In genomic region chr17:38442548-38442947, GRCh38 we compare ENCODE assay signal across 20 cellular contexts. TPM values are rescaled to one million over a fixed set of nuclear protein-coding genes. Genes with fewer than 3 reads are reported as not detected.
A peak's percentile ranks its signal among the peaks of the same experiment; 100 is the strongest.
DNase-seq lines count a peak whose midpoint lies in the region; ATAC-seq and TF ChIP-seq lines count a peak whose summit lies in the region.
"Had no signal": no experiment of that assay in that cellular context is flagged by ENCODE, and none has a peak within 500 bp of the region (broad histone marks: within the 10 kb centered on the region; RNA-seq: fewer than 3 reads in every experiment).

No MANE protein-coding gene starts in this region.

- ATAC-seq in heart left ventricle: peak in 3 of 4 donors; percentile 21 to 49 (median 46)
- ATAC-seq in naive thymus-derived CD8-positive, alpha-beta T cell: no peak

- H3K4me3 ChIP-seq in heart left ventricle (no peak overlapping the region), dorsolateral prefrontal cortex (peak overlapping the region in 1 of 59 donors; percentile 16), muscle layer of colon (ENCODE audit: low read depth in 1 of 2, low read length in 2 of 2) (no peak overlapping the region)
- H3K4me3 ChIP-seq: coronary artery, SK-N-MC had no signal

- no peak overlapping the region for H3K9ac ChIP-seq in muscle layer of colon (ENCODE audit: low read length)

- TF ChIP-seq CTCF in heart left ventricle (IDR thresholded peaks at IDR 0.05): no peak
- TF ChIP-seq CTCF in dorsolateral prefrontal cortex (IDR thresholded peaks at IDR 0.05 in 54 of 56, conservative IDR thresholded peaks at IDR 0.05 in 2 of 56; ENCODE audit: low read depth in 1 of 56, partially characterized antibody in 56 of 56): no peak
- no peak for TF ChIP-seq CTCF in GM13976 (IDR thresholded peaks at IDR 0.05; ENCODE audit: borderline replicate concordance, control extremely low read depth, extremely low read depth, insufficient read depth, missing control alignments)

- POLR2A ChIA-PET in naive thymus-derived CD8-positive, alpha-beta T cell (lab: Charles Lee): no interaction called here

- H3K9me3 Mint-ChIP-seq in naive thymus-derived CD8-positive, alpha-beta T cell: no peaks in the 10 kb centered on the region
- H3K9me3 Mint-ChIP-seq: activated CD4-positive, alpha-beta T cell treated with anti-CD3 and anti-CD28 coated beads, Interleukin-2, amount 10 ng/mL, durations not matched to agents 24 days and 14 days; CD4-positive, CD25-positive, alpha-beta regulatory T cell had no signal

- WGBS in heart left ventricle, 4 donors: 16 to 29% (median 25%) methylated on average over 4 of the region's 4 CpGs

- no peak overlapping the region for H3K4me3 Mint-ChIP-seq in naive thymus-derived CD8-positive, alpha-beta T cell
- H3K4me3 Mint-ChIP-seq: activated CD4-positive, alpha-beta T cell treated with anti-CD3 and anti-CD28 coated beads, Interleukin-2, amount 10 ng/mL, durations not matched to agents 24 days and 14 days; CD4-positive, CD25-positive, alpha-beta regulatory T cell had no signal

- H3K36me3 Mint-ChIP-seq in naive thymus-derived CD8-positive, alpha-beta T cell: no peaks in the 10 kb centered on the region
- H3K36me3 Mint-ChIP-seq: CD4-positive, CD25-positive, alpha-beta regulatory T cell had no signal

- H3K27ac Mint-ChIP-seq in naive thymus-derived CD8-positive, alpha-beta T cell: no peak overlapping the region
- H3K27ac Mint-ChIP-seq: activated CD4-positive, alpha-beta T cell treated with anti-CD3 and anti-CD28 coated beads, Interleukin-2, amount 10 ng/mL, durations not matched to agents 24 days and 14 days had no signal

- intact Hi-C loops in heart left ventricle (cut with DNase I): loop anchor here in 5 of 10 donors (5.0 kb wide), 2 partner anchors 40 to 45 kb away; no protein-coding TSS in a partner anchor
- intact Hi-C loops in cardiac septum (cut with DNase I): no loop called here
- intact Hi-C loops in dorsolateral prefrontal cortex (cut with DNase I): loop anchor here in 1 of 2 donors (5.0 kb wide), 1 partner anchor 40 kb away; no protein-coding TSS in a partner anchor

- TF ChIP-seq POLR2A in heart left ventricle (IDR thresholded peaks at IDR 0.05): no peak

- peaks cover 0 to 14% (median 3%) of the 10 kb centered on the region in 4 donors for H3K4me1 Mint-ChIP-seq in naive thymus-derived CD8-positive, alpha-beta T cell

- H3K9me3 ChIP-seq in heart left ventricle (no peaks in the 10 kb centered on the region), muscle layer of colon (ENCODE audit: low read length) (no peaks in the 10 kb centered on the region)

- H3K27me3 ChIP-seq in heart left ventricle (no peaks in the 10 kb centered on the region), dorsolateral prefrontal cortex (no peaks in the 10 kb centered on the region), muscle layer of colon (ENCODE audit: control insufficient read depth in 1 of 2, insufficient read depth in 2 of 2, low read length in 2 of 2) (no peaks in the 10 kb centered on the region)

- H3K27ac ChIP-seq in heart left ventricle (peak overlapping the region in 11 of 12 donors; percentile 69 to 95 (median 77)), dorsolateral prefrontal cortex (peak overlapping the region in 47 of 59 donors; percentile 5 to 100 (median 75)), muscle layer of colon (ENCODE audit: low read depth, low read length) (peak overlapping the region; percentile 19)
- H3K27ac ChIP-seq: SK-N-MC had no signal

- peaks cover 0 to 7% (median 0%) of the 10 kb centered on the region in 5 donors for H3K27me3 Mint-ChIP-seq in naive thymus-derived CD8-positive, alpha-beta T cell
- H3K27me3 Mint-ChIP-seq: CD4-positive, CD25-positive, alpha-beta regulatory T cell had no signal

- DNase-seq in heart left ventricle (peak in 2 of 5 donors; percentile 58 to 71), cardiac septum (ENCODE audit: low spot score) (no peak), dorsolateral prefrontal cortex (no peak), NCI-H146 (lab: John Stamatoyannopoulos, UW) (no peak), NCI-H446 treated with DMSO at 0.1 percent for 48 hours (lab: John Stamatoyannopoulos, UW) (no peak), GM13976 (ENCODE audit: low spot score) (no peak)
- DNase-seq in naive thymus-derived CD8-positive, alpha-beta T cell: no peak
- DNase-seq: 8988T; activated CD4-positive, alpha-beta T cell treated with anti-CD3 and anti-CD28 coated beads, Interleukin-2, amount 10 ng/mL, durations not matched to agents 24 days and 14 days; activated naive CD4-positive, alpha-beta T cell; anterior cingulate cortex; CD4-positive, CD25-positive, alpha-beta regulatory T cell; Kasumi-1; NCI-H510A; occipital lobe; OCI-M1; small intestine had no signal

- in situ Hi-C loops in GM13976 (cut with MboI; ENCODE audit: low sequenced_read_pairs, unreplicated experiment): no loop called here

- H3K36me3 ChIP-seq in heart left ventricle: no peaks in the 10 kb centered on the region
- no peaks in the 10 kb centered on the region for H3K36me3 ChIP-seq in muscle layer of colon (ENCODE audit: insufficient read depth, low read length)

- H3K4me1 ChIP-seq in heart left ventricle (peaks cover 9 to 67% (median 45%) of the 10 kb centered on the region in 12 donors), muscle layer of colon (ENCODE audit: insufficient read depth, low read length) (peaks cover 49% of the 10 kb centered on the region)

RNA-seq across cellular contexts. Expression of gene ARHGAP23, which starts 14.3 kb away (rescaled TPM):
- total RNA-seq in heart left ventricle (10 to 100 TPM; 28.0 to 72.3 (median 66.3) TPM), cardiac septum (96.8 TPM), dorsolateral prefrontal cortex (100 to 1,000 TPM in 109 of 120 experiments, 10 to 100 TPM in 11; 93.2 to 496 (median 159) TPM)
- 10 to 100 TPM; 34.4 to 73.1 TPM for polyA plus RNA-seq in heart left ventricle
- total RNA-seq in naive thymus-derived CD8-positive, alpha-beta T cell: not detected
- under 1 TPM in 1 of 3 donors, not detected in 2; 0.18 TPM for polyA plus RNA-seq in naive thymus-derived CD8-positive, alpha-beta T cell

Comparison
In these comparisons a context has a peak if more than half of its experiments do, and no peak if none do; other contexts are left out.
1. ATAC-seq: peak in heart left ventricle (3 of 4); none in naive thymus-derived CD8-positive, alpha-beta T cell (0 of 2).
2. H3K27ac ChIP-seq: peak in every context shown above with its lines; median percentile 77 in heart left ventricle; 75 in dorsolateral prefrontal cortex; 19 in muscle layer of colon.
3. RNA of gene ARHGAP23, which starts 14.3 kb away (total RNA-seq): 93.2 to 496 TPM in dorsolateral prefrontal cortex, 96.8 TPM in cardiac septum (single experiment) and 28.0 to 72.3 TPM in heart left ventricle; not detected in naive thymus-derived CD8-positive, alpha-beta T cell; every median in the first group is over 10 times any median in the second.